1 cellular context compared by ENCODE assay signal in the genomic region with DNA sequence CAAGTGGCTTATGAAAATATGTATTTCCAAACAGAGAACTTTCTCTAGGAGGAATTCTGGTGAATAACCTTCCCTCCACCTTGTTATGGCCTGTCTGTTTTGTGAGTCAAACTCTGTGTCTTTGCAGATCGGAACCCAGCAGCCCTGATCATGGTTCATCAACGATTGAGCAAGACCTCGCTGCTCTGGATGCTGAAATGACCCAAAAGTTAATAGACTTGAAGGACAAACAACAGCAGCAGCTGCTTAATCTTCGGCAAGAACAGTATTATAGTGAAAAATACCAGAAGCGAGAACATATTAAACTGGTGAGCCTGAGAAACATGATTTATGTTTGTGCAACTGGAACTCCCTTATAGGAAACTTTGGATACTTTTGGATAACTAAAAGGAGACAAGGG.
TF ChIP-seq lines count a peak whose summit lies in the region.

No MANE protein-coding gene starts in this region.

TF ChIP-seq in IMR-90, 13 proteins besides CTCF, POLR2A, EP300 and RAD21 (continued from another document):
- TF ChIP-seq MAFK (IDR thresholded peaks at IDR 0.05; ENCODE audit: low read depth, low read length) (no peak), CEBPB (IDR thresholded peaks at IDR 0.05; ENCODE audit: low read depth, low read length) (0 out of 2 replicates have a peak, but pooled peaks have one; percentile 10)
